Comparison of ENCODE assay signal across 9 cellular contexts in the genomic region with DNA sequence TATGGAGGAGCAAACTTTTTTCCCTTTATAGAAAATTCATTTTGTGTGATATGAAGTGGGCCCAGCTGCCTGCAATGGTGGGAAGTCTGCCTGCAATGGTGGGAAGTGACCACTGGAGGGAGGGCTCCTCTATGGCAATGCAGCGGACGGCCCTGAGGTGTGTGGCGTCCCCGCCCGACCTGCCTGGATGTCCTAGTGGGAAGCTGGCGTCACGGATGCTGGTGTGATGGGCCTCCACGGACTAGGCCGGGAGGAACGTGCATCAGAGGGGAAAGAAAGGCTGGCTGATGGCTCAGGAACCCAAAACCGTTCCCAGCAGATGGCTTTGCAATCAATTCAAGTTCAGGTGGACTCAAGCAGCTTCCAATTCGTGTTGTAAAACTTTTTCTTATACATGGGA.
A peak's percentile ranks its signal among the peaks of the same experiment; 100 is the strongest.
DNase-seq lines count a peak whose midpoint lies in the region; ATAC-seq and TF ChIP-seq lines count a peak whose summit lies in the region.
"Had no signal": no experiment of that assay in that cellular context is flagged by ENCODE, and none has a peak within 500 bp of the region (broad histone marks: within the 10 kb centered on the region; RNA-seq: fewer than 3 reads in every experiment).

No MANE protein-coding gene starts in this region.

- peaks cover 0 to 21% (median 1%) of the 10 kb centered on the region in 3 donors for H3K36me3 Mint-ChIP-seq in naive thymus-derived CD8-positive, alpha-beta T cell

- DNase-seq in D341Med (ENCODE audit: low spot score), result peak; percentile 89
- peak; percentile 69 for DNase-seq in NCI-H2227 (lab: John Stamatoyannopoulos, UW; ENCODE audit: unreplicated experiment)
- DNase-seq in activated CD8-positive, alpha-beta memory T cell treated with anti-CD3 and anti-CD28 coated beads, Interleukin-2, amount 50 U/mL, for 48 hours, result peak; percentile 72
- DNase-seq in erythroblast (lab: John Stamatoyannopoulos, UW), result peak; percentile 41 to 61
- peak in 9 of 10 donors; percentile 26 to 65 (median 49) for DNase-seq in naive thymus-derived CD8-positive, alpha-beta T cell
- DNase-seq in substantia nigra (lab: John Stamatoyannopoulos, UW), result peak in 41 of 49 donors; percentile 10 to 80 (median 53)
- DNase-seq in pons (ENCODE audit: low spot score), result no peak

- peak overlapping the region in 7 of 10 donors; percentile 25 to 68 (median 45) for H3K4me3 Mint-ChIP-seq in naive thymus-derived CD8-positive, alpha-beta T cell
- H3K4me3 Mint-ChIP-seq: T-helper 1 cell treated with Interleukin-12 subunit alpha and Interleukin-12 subunit beta and Interleukin-4 antibody, amounts not matched to agents 30 μg/mL and 1 μg/mL, for 36 hours had no signal

- peaks cover 17 to 45% (median 32%) of the 10 kb centered on the region in 4 donors for H3K4me1 Mint-ChIP-seq in naive thymus-derived CD8-positive, alpha-beta T cell

- peak overlapping the region; percentile 79 to 96 (median 88) for H3K27ac Mint-ChIP-seq in naive thymus-derived CD8-positive, alpha-beta T cell
- H3K27ac Mint-ChIP-seq: T-helper 1 cell treated with Interleukin-12 subunit alpha and Interleukin-12 subunit beta and Interleukin-4 antibody, amounts not matched to agents 30 μg/mL and 1 μg/mL, for 36 hours had no signal

- no peaks in the 10 kb centered on the region for H3K27me3 Mint-ChIP-seq in naive thymus-derived CD8-positive, alpha-beta T cell

- ATAC-seq in GM21737 (IDR thresholded peaks at IDR 0.05; ENCODE audit: unreplicated experiment), result peak; percentile 83
- ATAC-seq in naive thymus-derived CD8-positive, alpha-beta T cell, result peak; percentile 47 to 71

- TF ChIP-seq POLR2A in erythroblast (IDR thresholded peaks at IDR 0.05; ENCODE audit: low read length), result no peak

- POLR2A ChIA-PET in naive thymus-derived CD8-positive, alpha-beta T cell (lab: Charles Lee), result no interaction called here

- H3K27ac ChIP-seq in substantia nigra (ENCODE audit: low read depth, low read length, poor library complexity, severe bottlenecking), result no peak overlapping the region

- H3K9me3 Mint-ChIP-seq in naive thymus-derived CD8-positive, alpha-beta T cell, result no peaks in the 10 kb centered on the region
- H3K9me3 Mint-ChIP-seq: T-helper 1 cell treated with Interleukin-12 subunit alpha and Interleukin-12 subunit beta and Interleukin-4 antibody, amounts not matched to agents 30 μg/mL and 1 μg/mL, for 36 hours had no signal
